ENCODE assay signal across 1 cellular context in the genomic region with DNA sequence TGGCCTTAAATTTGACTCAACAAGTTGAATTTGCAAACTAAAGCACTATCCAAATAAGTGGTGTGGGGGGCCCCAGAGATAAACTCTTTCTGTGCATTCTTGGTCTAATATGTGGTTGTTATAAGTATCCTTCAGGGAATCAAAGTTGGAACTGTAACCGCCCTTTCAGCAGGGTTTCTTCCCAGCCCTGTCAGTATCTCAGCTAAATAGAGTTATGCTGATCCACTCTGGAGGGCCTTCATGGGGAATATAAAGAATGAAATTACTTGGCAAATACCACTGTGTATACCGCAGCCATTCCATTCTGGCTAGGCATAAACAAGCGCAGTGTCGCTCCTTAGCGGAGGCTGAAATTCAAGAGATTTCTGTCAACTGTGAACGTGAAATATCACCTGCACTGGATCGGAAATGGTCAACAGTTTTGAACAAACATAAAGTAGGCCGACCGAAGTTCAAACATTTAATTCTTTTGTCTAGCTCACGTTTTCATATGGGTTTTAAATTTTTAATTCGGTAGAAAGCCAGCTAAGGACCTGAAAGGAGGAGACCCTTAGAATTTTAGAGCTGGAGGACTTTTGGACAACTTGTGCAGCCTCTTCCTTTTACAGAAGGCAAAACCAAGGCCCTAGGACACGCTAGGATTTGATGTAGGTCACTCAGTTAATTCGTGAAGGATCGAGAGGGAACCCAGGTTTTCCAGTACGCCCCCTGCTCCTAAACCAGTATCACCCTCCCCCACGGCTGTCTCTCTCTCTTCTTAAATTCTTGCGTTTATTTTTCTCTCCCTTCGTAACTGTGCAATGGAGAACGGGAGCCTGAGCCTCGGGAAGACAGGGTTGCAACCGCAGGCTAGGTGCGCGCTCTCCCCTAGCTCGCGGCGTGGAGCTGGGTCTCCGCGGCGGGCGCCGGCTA.
TF ChIP-seq lines count a peak whose summit lies in the region.

No MANE protein-coding gene starts in this region.

TF ChIP-seq in HepG2, 621 proteins besides CTCF, POLR2A, EP300 and RAD21 (continued from another document and continues in another):
- TF ChIP-seq, protein P1, sequence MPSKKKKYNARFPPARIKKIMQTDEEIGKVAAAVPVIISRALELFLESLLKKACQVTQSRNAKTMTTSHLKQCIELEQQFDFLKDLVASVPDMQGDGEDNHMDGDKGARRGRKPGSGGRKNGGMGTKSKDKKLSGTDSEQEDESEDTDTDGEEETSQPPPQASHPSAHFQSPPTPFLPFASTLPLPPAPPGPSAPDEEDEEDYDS (CRISPR knock-in tag; IDR thresholded peaks at IDR 0.05): no peak
- TF ChIP-seq HOXA5 (CRISPR knock-in tag; IDR thresholded peaks at IDR 0.05): no peak; the same call in 1 of the 2 replicates
- TF ChIP-seq, protein P2, sequence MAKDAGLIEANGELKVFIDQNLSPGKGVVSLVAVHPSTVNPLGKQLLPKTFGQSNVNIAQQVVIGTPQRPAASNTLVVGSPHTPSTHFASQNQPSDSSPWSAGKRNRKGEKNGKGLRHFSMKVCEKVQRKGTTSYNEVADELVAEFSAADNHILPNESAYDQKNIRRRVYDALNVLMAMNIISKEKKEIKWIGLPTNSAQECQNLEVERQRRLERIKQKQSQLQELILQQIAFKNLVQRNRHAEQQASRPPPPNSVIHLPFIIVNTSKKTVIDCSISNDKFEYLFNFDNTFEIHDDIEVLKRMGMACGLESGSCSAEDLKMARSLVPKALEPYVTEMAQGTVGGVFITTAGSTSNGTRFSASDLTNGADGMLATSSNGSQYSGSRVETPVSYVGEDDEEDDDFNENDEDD (CRISPR knock-in tag; IDR thresholded peaks at IDR 0.05; ENCODE audit: borderline replicate concordance): no peak
- TF ChIP-seq, protein P3, sequence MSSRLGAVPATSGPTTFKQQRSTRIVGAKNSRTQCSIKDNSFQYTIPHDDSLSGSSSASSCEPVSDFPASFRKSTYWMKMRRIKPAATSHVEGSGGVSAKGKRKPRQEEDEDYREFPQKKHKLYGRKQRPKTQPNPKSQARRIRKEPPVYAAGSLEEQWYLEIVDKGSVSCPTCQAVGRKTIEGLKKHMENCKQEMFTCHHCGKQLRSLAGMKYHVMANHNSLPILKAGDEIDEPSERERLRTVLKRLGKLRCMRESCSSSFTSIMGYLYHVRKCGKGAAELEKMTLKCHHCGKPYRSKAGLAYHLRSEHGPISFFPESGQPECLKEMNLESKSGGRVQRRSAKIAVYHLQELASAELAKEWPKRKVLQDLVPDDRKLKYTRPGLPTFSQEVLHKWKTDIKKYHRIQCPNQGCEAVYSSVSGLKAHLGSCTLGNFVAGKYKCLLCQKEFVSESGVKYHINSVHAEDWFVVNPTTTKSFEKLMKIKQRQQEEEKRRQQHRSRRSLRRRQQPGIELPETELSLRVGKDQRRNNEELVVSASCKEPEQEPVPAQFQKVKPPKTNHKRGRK (CRISPR knock-in tag; IDR thresholded peaks at IDR 0.05): no peak
- TF ChIP-seq IKZF1 (IDR thresholded peaks at IDR 0.05): no peak
- no peak for TF ChIP-seq TCF12 (IDR thresholded peaks at IDR 0.05)
- no peak for TF ChIP-seq TCF12 (CRISPR knock-in tag; IDR thresholded peaks at IDR 0.05)
- TF ChIP-seq SP2 (CRISPR knock-in tag; IDR thresholded peaks at IDR 0.05): peak; percentile 14; the same call in 1 of the 2 replicates
- TF ChIP-seq ZNF569 (CRISPR knock-in tag; IDR thresholded peaks at IDR 0.05; ENCODE audit: borderline replicate concordance): no peak
- TF ChIP-seq ZNF552 (CRISPR knock-in tag; IDR thresholded peaks at IDR 0.05; ENCODE audit: borderline replicate concordance): no peak
- TF ChIP-seq, protein P4, sequence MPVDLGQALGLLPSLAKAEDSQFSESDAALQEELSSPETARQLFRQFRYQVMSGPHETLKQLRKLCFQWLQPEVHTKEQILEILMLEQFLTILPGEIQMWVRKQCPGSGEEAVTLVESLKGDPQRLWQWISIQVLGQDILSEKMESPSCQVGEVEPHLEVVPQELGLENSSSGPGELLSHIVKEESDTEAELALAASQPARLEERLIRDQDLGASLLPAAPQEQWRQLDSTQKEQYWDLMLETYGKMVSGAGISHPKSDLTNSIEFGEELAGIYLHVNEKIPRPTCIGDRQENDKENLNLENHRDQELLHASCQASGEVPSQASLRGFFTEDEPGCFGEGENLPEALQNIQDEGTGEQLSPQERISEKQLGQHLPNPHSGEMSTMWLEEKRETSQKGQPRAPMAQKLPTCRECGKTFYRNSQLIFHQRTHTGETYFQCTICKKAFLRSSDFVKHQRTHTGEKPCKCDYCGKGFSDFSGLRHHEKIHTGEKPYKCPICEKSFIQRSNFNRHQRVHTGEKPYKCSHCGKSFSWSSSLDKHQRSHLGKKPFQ (CRISPR knock-in tag; IDR thresholded peaks at IDR 0.05; ENCODE audit: insufficient replicate concordance): peak; percentile 5
- no peak for TF ChIP-seq ZBTB3 (CRISPR knock-in tag; IDR thresholded peaks at IDR 0.05; ENCODE audit: borderline replicate concordance, low read depth)
- no peak; the same call in 1 of the 2 replicates for TF ChIP-seq HMG20A (CRISPR knock-in tag; IDR thresholded peaks at IDR 0.05; ENCODE audit: borderline replicate concordance)
- TF ChIP-seq, protein P5, sequence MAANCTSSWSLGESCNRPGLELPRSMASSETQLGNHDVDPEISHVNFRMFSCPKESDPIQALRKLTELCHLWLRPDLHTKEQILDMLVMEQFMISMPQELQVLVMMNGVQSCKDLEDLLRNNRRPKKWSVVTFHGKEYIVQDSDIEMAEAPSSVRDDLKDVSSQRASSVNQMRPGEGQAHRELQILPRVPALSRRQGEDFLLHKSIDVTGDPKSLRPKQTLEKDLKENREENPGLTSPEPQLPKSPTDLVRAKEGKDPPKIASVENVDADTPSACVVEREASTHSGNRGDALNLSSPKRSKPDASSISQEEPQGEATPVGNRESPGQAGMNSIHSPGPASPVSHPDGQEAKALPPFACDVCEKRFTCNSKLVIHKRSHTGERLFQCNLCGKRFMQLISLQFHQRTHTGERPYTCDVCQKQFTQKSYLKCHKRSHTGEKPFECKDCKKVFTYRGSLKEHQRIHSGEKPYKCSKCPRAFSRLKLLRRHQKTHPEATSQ (CRISPR knock-in tag; IDR thresholded peaks at IDR 0.05; ENCODE audit: borderline replicate concordance): no peak
- TF ChIP-seq, protein P6, sequence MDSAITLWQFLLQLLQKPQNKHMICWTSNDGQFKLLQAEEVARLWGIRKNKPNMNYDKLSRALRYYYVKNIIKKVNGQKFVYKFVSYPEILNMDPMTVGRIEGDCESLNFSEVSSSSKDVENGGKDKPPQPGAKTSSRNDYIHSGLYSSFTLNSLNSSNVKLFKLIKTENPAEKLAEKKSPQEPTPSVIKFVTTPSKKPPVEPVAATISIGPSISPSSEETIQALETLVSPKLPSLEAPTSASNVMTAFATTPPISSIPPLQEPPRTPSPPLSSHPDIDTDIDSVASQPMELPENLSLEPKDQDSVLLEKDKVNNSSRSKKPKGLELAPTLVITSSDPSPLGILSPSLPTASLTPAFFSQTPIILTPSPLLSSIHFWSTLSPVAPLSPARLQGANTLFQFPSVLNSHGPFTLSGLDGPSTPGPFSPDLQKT (CRISPR knock-in tag; IDR thresholded peaks at IDR 0.05; ENCODE audit: borderline replicate concordance): no peak
- no peak for TF ChIP-seq ZZZ3 (CRISPR knock-in tag; IDR thresholded peaks at IDR 0.05; ENCODE audit: borderline replicate concordance)
- TF ChIP-seq ZNF160 (CRISPR knock-in tag; IDR thresholded peaks at IDR 0.05): no peak; the same call in 1 of the 2 replicates
- no peak; the same call in 1 of the 2 replicates for TF ChIP-seq FOXK1 (CRISPR knock-in tag; IDR thresholded peaks at IDR 0.05; ENCODE audit: borderline replicate concordance, low read depth)
- TF ChIP-seq CCDC6 (CRISPR knock-in tag; IDR thresholded peaks at IDR 0.05): no peak
- TF ChIP-seq, protein P7, sequence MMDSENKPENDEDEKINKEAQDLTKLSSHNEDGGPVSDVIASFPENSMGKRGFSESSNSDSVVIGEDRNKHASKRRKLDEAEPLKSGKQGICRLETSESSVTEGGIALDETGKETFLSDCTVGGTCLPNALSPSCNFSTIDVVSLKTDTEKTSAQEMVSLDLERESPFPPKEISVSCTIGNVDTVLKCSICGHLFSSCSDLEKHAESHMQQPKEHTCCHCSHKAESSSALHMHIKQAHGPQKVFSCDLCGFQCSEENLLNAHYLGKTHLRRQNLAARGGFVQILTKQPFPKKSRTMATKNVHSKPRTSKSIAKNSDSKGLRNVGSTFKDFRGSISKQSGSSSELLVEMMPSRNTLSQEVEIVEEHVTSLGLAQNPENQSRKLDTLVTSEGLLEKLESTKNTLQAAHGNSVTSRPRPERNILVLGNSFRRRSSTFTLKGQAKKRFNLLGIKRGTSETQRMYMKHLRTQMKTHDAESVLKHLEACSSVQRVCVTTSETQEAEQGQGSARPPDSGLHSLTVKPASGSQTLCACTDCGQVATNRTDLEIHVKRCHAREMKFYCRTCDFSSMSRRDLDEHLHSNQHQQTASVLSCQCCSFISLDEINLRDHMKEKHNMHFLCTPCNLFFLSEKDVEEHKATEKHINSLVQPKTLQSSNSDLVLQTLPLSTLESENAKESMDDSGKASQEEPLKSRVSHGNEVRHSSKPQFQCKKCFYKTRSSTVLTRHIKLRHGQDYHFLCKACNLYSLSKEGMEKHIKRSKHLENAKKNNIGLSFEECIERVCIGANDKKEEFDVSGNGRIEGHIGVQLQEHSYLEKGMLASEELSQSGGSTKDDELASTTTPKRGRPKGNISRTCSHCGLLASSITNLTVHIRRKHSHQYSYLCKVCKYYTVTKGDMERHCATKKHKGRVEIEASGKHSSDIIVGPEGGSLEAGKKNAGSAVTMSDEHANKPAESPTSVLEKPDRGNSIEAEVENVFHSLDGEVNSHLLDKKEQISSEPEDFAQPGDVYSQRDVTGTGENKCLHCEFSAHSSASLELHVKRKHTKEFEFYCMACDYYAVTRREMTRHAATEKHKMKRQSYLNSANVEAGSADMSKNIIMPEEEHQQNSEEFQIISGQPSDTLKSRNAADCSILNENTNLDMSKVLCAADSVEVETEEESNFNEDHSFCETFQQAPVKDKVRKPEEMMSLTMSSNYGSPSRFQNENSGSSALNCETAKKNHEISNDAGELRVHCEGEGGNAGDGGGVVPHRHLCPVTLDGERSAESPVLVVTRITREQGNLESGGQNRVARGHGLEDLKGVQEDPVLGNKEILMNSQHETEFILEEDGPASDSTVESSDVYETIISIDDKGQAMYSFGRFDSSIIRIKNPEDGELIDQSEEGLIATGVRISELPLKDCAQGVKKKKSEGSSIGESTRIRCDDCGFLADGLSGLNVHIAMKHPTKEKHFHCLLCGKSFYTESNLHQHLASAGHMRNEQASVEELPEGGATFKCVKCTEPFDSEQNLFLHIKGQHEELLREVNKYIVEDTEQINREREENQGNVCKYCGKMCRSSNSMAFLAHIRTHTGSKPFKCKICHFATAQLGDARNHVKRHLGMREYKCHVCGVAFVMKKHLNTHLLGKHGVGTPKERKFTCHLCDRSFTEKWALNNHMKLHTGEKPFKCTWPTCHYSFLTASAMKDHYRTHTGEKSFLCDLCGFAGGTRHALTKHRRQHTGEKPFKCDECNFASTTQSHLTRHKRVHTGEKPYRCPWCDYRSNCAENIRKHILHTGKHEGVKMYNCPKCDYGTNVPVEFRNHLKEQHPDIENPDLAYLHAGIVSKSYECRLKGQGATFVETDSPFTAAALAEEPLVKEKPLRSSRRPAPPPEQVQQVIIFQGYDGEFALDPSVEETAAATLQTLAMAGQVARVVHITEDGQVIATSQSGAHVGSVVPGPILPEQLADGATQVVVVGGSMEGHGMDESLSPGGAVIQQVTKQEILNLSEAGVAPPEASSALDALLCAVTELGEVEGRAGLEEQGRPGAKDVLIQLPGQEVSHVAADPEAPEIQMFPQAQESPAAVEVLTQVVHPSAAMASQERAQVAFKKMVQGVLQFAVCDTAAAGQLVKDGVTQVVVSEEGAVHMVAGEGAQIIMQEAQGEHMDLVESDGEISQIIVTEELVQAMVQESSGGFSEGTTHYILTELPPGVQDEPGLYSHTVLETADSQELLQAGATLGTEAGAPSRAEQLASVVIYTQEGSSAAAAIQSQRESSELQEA (CRISPR knock-in tag; IDR thresholded peaks at IDR 0.05; ENCODE audit: not compliant biosample characterization): no peak
- no peak for TF ChIP-seq ZNF235 (CRISPR knock-in tag; IDR thresholded peaks at IDR 0.05; ENCODE audit: borderline replicate concordance)
- no peak; the same call in 1 of the 2 replicates for TF ChIP-seq NFKB2 (CRISPR knock-in tag; IDR thresholded peaks at IDR 0.05; ENCODE audit: borderline replicate concordance)
- no peak for TF ChIP-seq KMT2B (CRISPR knock-in tag; IDR thresholded peaks at IDR 0.05)
- TF ChIP-seq ZNF737 (CRISPR knock-in tag; IDR thresholded peaks at IDR 0.05; ENCODE audit: borderline replicate concordance): no peak
- TF ChIP-seq, protein P8, sequence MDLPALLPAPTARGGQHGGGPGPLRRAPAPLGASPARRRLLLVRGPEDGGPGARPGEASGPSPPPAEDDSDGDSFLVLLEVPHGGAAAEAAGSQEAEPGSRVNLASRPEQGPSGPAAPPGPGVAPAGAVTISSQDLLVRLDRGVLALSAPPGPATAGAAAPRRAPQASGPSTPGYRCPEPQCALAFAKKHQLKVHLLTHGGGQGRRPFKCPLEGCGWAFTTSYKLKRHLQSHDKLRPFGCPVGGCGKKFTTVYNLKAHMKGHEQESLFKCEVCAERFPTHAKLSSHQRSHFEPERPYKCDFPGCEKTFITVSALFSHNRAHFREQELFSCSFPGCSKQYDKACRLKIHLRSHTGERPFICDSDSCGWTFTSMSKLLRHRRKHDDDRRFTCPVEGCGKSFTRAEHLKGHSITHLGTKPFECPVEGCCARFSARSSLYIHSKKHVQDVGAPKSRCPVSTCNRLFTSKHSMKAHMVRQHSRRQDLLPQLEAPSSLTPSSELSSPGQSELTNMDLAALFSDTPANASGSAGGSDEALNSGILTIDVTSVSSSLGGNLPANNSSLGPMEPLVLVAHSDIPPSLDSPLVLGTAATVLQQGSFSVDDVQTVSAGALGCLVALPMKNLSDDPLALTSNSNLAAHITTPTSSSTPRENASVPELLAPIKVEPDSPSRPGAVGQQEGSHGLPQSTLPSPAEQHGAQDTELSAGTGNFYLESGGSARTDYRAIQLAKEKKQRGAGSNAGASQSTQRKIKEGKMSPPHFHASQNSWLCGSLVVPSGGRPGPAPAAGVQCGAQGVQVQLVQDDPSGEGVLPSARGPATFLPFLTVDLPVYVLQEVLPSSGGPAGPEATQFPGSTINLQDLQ (CRISPR knock-in tag; IDR thresholded peaks at IDR 0.05): no peak; the same call in 1 of the 2 replicates
- no peak for TF ChIP-seq GPN1 (CRISPR knock-in tag; IDR thresholded peaks at IDR 0.05; ENCODE audit: borderline replicate concordance)
- TF ChIP-seq HNF4A (CRISPR knock-in tag; IDR thresholded peaks at IDR 0.05): peak; percentile 31; the same call in 1 of the 2 replicates
- TF ChIP-seq MAZ (IDR thresholded peaks at IDR 0.05; ENCODE audit: borderline replicate concordance, low read depth, low read length): no peak
- no peak for TF ChIP-seq MAZ (CRISPR knock-in tag; IDR thresholded peaks at IDR 0.05; ENCODE audit: low read depth)
- TF ChIP-seq NFE2L2 (IDR thresholded peaks at IDR 0.05; ENCODE audit: low read length): no peak
- 0 out of 2 replicates have a peak, but pooled peaks have one; percentile 10 for TF ChIP-seq ZMYM2 (CRISPR knock-in tag; IDR thresholded peaks at IDR 0.05)
- peak; percentile 3; the same call in 1 of the 2 replicates for TF ChIP-seq MXD4 (CRISPR knock-in tag; IDR thresholded peaks at IDR 0.05)
- TF ChIP-seq PAWR (CRISPR knock-in tag; IDR thresholded peaks at IDR 0.05; ENCODE audit: borderline replicate concordance): 0 out of 2 replicates have a peak, but pooled peaks have one; percentile 1
